ENCODE assay signal across 9 cellular contexts in the genomic region with DNA sequence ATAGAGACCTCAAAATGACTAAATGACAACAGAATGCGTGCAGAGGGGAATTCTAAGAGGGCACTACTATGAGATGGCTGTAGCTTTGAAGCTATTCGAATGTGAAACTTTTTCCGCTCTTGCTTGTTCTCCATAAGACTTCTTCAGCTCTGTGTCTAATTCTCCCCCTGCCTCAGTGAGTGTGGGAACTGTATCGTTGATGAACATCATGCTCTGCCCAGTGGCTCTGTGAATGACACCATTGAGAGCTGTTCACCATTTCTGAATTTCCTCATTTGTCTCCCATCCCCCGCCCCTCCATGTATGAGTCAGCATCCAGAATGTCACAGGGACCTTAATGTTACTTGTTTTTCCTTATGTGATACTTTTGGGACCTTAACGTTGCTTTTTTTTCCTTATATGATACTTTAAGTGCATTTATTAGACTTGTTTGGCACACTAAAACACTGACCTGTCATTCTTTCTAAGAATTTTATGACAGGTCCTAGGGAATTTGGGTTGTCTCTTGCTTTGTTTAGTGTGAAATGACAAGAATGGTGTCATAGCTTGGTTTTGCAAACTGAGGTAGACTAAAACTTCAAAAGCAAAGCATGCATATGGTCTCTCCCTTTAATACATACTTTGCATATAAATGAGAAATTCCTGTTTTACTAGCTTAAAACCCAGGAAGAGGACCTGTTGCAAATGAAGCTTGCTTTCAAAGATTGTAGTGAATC.
DNase-seq lines count a peak whose midpoint lies in the region; ATAC-seq lines count a peak whose summit lies in the region.
"Had no signal": no experiment of that assay in that cellular context is flagged by ENCODE, and none has a peak within 500 bp of the region (broad histone marks: within the 10 kb centered on the region; RNA-seq: fewer than 3 reads in every experiment).

No MANE protein-coding gene starts in this region.

- ATAC-seq in HG03045 (IDR thresholded peaks at IDR 0.05; ENCODE audit: unreplicated experiment) (peak; percentile 40), esophagus mucosa (peak; percentile 53), GM19324 (IDR thresholded peaks at IDR 0.05; ENCODE audit: low FRiP score, unreplicated experiment) (no peak)
- ATAC-seq in natural killer cell treated with Interleukin-12 subunit alpha and Interleukin-12 subunit beta and Interleukin-15 and Interleukin-18, amount 100 ng/mL, for 72 hours = peak; percentile 74 to 76

- peak; percentile 36 to 42 for DNase-seq in activated CD4-positive, alpha-beta T cell treated with anti-CD3 and anti-CD28 coated beads for 4 hours
- no peak for DNase-seq in activated CD4-positive, alpha-beta T cell treated with anti-CD3 and anti-CD28 coated beads for 1 hour
- peak; percentile 72 for DNase-seq in natural killer cell treated with Interleukin-12 subunit alpha and Interleukin-12 subunit beta and Interleukin-15 and Interleukin-18, amount 100 ng/mL, for 72 hours (ENCODE audit: low spot score)
- no peak for DNase-seq in effector CD8-positive, alpha-beta T cell (lab: John Stamatoyannopoulos, UW)

- no peaks in the 10 kb centered on the region for H3K27me3 Mint-ChIP-seq in T-helper 1 cell treated with Interleukin-12 subunit alpha and Interleukin-12 subunit beta and Interleukin-4 antibody, amounts not matched to agents 30 μg/mL and 1 μg/mL, for 36 hours (ENCODE audit: low read depth)
- no peaks in the 10 kb centered on the region for H3K27me3 Mint-ChIP-seq in natural killer cell treated with Interleukin-12 subunit alpha and Interleukin-12 subunit beta and Interleukin-15 and Interleukin-18, amount 100 ng/mL, for 72 hours
- H3K27me3 Mint-ChIP-seq: CD4-positive, alpha-beta T cell had no signal

- H3K4me3 Mint-ChIP-seq in T-helper 1 cell treated with Interleukin-12 subunit alpha and Interleukin-12 subunit beta and Interleukin-4 antibody, amounts not matched to agents 30 μg/mL and 1 μg/mL, for 36 hours = peak overlapping the region; percentile 67
- peak overlapping the region; percentile 83 for H3K4me3 Mint-ChIP-seq in natural killer cell treated with Interleukin-12 subunit alpha and Interleukin-12 subunit beta and Interleukin-15 and Interleukin-18, amount 100 ng/mL, for 72 hours
- H3K4me3 Mint-ChIP-seq: CD4-positive, alpha-beta T cell had no signal

- H3K27ac Mint-ChIP-seq in T-helper 1 cell treated with Interleukin-12 subunit alpha and Interleukin-12 subunit beta and Interleukin-4 antibody, amounts not matched to agents 30 μg/mL and 1 μg/mL, for 36 hours = peak overlapping the region; percentile 91
- peak overlapping the region; percentile 98 to 99 for H3K27ac Mint-ChIP-seq in natural killer cell treated with Interleukin-12 subunit alpha and Interleukin-12 subunit beta and Interleukin-15 and Interleukin-18, amount 100 ng/mL, for 72 hours
- H3K27ac Mint-ChIP-seq: CD4-positive, alpha-beta T cell had no signal

- no peaks in the 10 kb centered on the region for H3K9me3 Mint-ChIP-seq in T-helper 1 cell treated with Interleukin-12 subunit alpha and Interleukin-12 subunit beta and Interleukin-4 antibody, amounts not matched to agents 30 μg/mL and 1 μg/mL, for 36 hours
- no peaks in the 10 kb centered on the region for H3K9me3 Mint-ChIP-seq in natural killer cell treated with Interleukin-12 subunit alpha and Interleukin-12 subunit beta and Interleukin-15 and Interleukin-18, amount 100 ng/mL, for 72 hours
- H3K9me3 Mint-ChIP-seq: CD4-positive, alpha-beta T cell had no signal

- H3K4me1 Mint-ChIP-seq in T-helper 1 cell treated with Interleukin-12 subunit alpha and Interleukin-12 subunit beta and Interleukin-4 antibody, amounts not matched to agents 30 μg/mL and 1 μg/mL, for 36 hours (ENCODE audit: low read depth) = peaks cover 52% of the 10 kb centered on the region
- H3K4me1 Mint-ChIP-seq in natural killer cell treated with Interleukin-12 subunit alpha and Interleukin-12 subunit beta and Interleukin-15 and Interleukin-18, amount 100 ng/mL, for 72 hours (ENCODE audit: low read depth in 2 of 2) = peaks cover 69 to 88% of the 10 kb centered on the region in 2 donors

- H3K36me3 Mint-ChIP-seq in T-helper 1 cell treated with Interleukin-12 subunit alpha and Interleukin-12 subunit beta and Interleukin-4 antibody, amounts not matched to agents 30 μg/mL and 1 μg/mL, for 36 hours (ENCODE audit: low read depth) = peaks cover 12% of the 10 kb centered on the region
- peaks cover 17% of the 10 kb centered on the region for H3K36me3 Mint-ChIP-seq in natural killer cell treated with Interleukin-12 subunit alpha and Interleukin-12 subunit beta and Interleukin-15 and Interleukin-18, amount 100 ng/mL, for 72 hours

Comparison
In these comparisons a context has a peak if more than half of its experiments do, and no peak if none do; other contexts are left out.
1. DNase-seq: peak in activated CD4-positive, alpha-beta T cell treated with anti-CD3 and anti-CD28 coated beads for 4 hours (2 of 2) and natural killer cell treated with Interleukin-12 subunit alpha and Interleukin-12 subunit beta and Interleukin-15 and Interleukin-18, amount 100 ng/mL, for 72 hours (single experiment); none in activated CD4-positive, alpha-beta T cell treated with anti-CD3 and anti-CD28 coated beads for 1 hour (single experiment) and effector CD8-positive, alpha-beta T cell (single experiment).